In the genomic region with DNA sequence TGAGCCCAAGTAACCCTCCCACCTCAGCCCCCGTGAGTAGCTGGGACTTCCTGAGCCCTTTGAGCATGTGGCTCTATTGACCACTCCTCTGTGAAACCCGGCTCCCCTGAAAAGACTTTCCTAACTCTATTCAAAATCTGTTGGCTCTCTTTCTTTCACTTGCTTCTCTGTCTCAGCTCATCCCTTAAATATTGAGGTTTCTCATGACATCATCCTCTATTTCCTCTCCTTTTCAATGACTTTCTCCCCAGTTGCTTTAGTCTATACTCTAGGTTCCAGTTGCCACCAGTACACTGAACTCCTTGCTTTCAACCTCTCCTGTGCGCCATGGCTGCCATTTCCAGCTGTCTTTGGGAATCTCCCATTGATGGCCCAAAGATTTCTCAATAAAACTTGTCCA, we compare ENCODE assay signal across 1 cellular context.
TF ChIP-seq lines count a peak whose summit lies in the region.

No MANE protein-coding gene starts in this region.

TF ChIP-seq in HEK293T, 16 proteins besides CTCF, POLR2A, EP300 and RAD21 (continued from another document):
- TF ChIP-seq NFRKB (IDR thresholded peaks at IDR 0.05) (no peak), L3MBTL2 (conservative IDR thresholded peaks at IDR 0.05) (no peak), FOXM1 (IDR thresholded peaks at IDR 0.05; ENCODE audit: borderline replicate concordance) (no peak)
